Comparison of ENCODE assay signal across 8 cellular contexts in genomic region chr1:231039161-231040018, GRCh38. TPM values are rescaled to one million over a fixed set of nuclear protein-coding genes. Genes with fewer than 3 reads are reported as not detected.
DNase-seq lines count a peak whose midpoint lies in the region; ATAC-seq and TF ChIP-seq lines count a peak whose summit lies in the region.

No MANE protein-coding gene starts in this region.

- peak overlapping the region; percentile 71 for H3K27ac Mint-ChIP-seq in activated T-cell treated with anti-CD3 and anti-CD28 coated beads, Interleukin-2, amount 50 U/mL, for 24 hours
- H3K27ac Mint-ChIP-seq in neural crest cell (ENCODE audit: unreplicated experiment), result peak overlapping the region; percentile 19

- no peak overlapping the region for H3K27ac ChIP-seq in urinary bladder (ENCODE audit: low read depth)

- H3K36me3 Mint-ChIP-seq in activated T-cell treated with anti-CD3 and anti-CD28 coated beads, Interleukin-2, amount 50 U/mL, for 24 hours (ENCODE audit: low read depth), result peaks cover 18% of the 10 kb centered on the region
- H3K36me3 Mint-ChIP-seq in neural crest cell (ENCODE audit: low read depth), result peaks cover 3% of the 10 kb centered on the region

- no peak for TF ChIP-seq CTCF in neural crest cell (conservative IDR thresholded peaks at IDR 0.05)

- H3K4me3 Mint-ChIP-seq in activated T-cell treated with anti-CD3 and anti-CD28 coated beads, Interleukin-2, amount 50 U/mL, for 24 hours, result peak overlapping the region; percentile 83
- peak overlapping the region; percentile 91 for H3K4me3 Mint-ChIP-seq in neural crest cell

- H3K27me3 Mint-ChIP-seq in activated T-cell treated with anti-CD3 and anti-CD28 coated beads, Interleukin-2, amount 50 U/mL, for 24 hours, result no peaks in the 10 kb centered on the region
- peaks cover 45% of the 10 kb centered on the region for H3K27me3 Mint-ChIP-seq in neural crest cell (ENCODE audit: low read depth)

- TF ChIP-seq POLR2A in GM18505 (IDR thresholded peaks at IDR 0.05; ENCODE audit: borderline replicate concordance, extremely low read depth, insufficient read depth, insufficient read length), result no peak

- H3K9me3 Mint-ChIP-seq in activated T-cell treated with anti-CD3 and anti-CD28 coated beads, Interleukin-2, amount 50 U/mL, for 24 hours, result no peaks in the 10 kb centered on the region
- no peaks in the 10 kb centered on the region for H3K9me3 Mint-ChIP-seq in neural crest cell

- peak overlapping the region; percentile 80 for H3K4me3 ChIP-seq in urinary bladder (ENCODE audit: low read depth, low read length)

- peaks cover 37% of the 10 kb centered on the region for H3K4me1 Mint-ChIP-seq in activated T-cell treated with anti-CD3 and anti-CD28 coated beads, Interleukin-2, amount 50 U/mL, for 24 hours (ENCODE audit: low read depth)
- H3K4me1 Mint-ChIP-seq in neural crest cell, result peaks cover 22% of the 10 kb centered on the region

- DNase-seq in NCI-H82 (lab: John Stamatoyannopoulos, UW) (peak; percentile 96), fibroblast of peridontal ligament (ENCODE audit: extremely low read depth) (peak; percentile 27), neural crest cell (ENCODE audit: low read depth, low spot score) (peak; percentile 32), Ammon's horn (ENCODE audit: low spot score) (no peak)
- DNase-seq in activated T-cell treated with anti-CD3 and anti-CD28 coated beads, Interleukin-2, amount 50 U/mL, for 24 hours, result peak; percentile 66

- WGBS in urinary bladder, result under 1% methylated on average over 91 of the region's 91 CpGs

- H3K4me1 ChIP-seq in urinary bladder (ENCODE audit: insufficient read depth), result no peaks in the 10 kb centered on the region

- ATAC-seq in GM18505 (IDR thresholded peaks at IDR 0.05; ENCODE audit: unreplicated experiment) (peak; percentile 34), HG02759 (IDR thresholded peaks at IDR 0.05; ENCODE audit: unreplicated experiment) (peak; percentile 47)

- no peaks in the 10 kb centered on the region for H3K36me3 ChIP-seq in urinary bladder (ENCODE audit: insufficient read depth)

RNA-seq across cellular contexts. Expression of gene FAM89A, which starts 0.7 kb away (rescaled TPM):
- total RNA-seq in neural crest cell (15.1 and 16.0 TPM in 2 replicates), urinary bladder (10.3 TPM)
- polyA plus RNA-seq in urinary bladder, result 14.6 TPM
